ENCODE assay signal across 36 cellular contexts in the genomic region with DNA sequence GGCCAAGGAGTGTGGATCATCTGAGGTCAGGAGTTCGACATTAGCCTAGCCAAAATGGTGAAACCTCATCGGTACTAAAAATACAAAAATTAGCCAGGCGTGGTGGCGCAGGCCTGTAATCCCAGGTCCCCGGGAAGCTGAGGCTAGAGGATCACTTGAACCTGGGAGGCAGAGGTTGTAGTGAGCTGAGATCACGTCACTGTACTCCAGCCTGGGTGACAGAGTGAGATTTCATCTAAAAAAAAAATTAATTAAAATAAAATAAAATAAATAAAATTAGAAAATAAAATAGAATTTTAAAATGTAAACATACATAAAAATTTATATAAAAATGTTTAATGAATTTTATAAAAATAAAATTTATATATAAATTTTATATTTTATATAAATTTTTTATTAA.
"Had no signal": no experiment of that assay in that cellular context is flagged by ENCODE, and none has a peak within 500 bp of the region (broad histone marks: within the 10 kb centered on the region; RNA-seq: fewer than 3 reads in every experiment).

No MANE protein-coding gene starts in this region.

- H3K4me1 ChIP-seq: breast epithelium, foreskin keratinocyte had no signal

- H3K4me3 Mint-ChIP-seq: activated B cell treated with CpG ODN at 0.5 μM for 24 hours; activated CD8-positive, alpha-beta T cell treated with anti-CD3 and anti-CD28 coated beads for 36 hours; activated naive CD4-positive, alpha-beta T cell treated with anti-CD3 and anti-CD28 coated beads for 36 hours; activated naive CD4-positive, alpha-beta T cell treated with anti-CD3 and anti-CD28 coated beads, Interleukin-2, amount 50 U/mL, for 24 hours; activated naive CD8-positive, alpha-beta T cell treated with anti-CD3 and anti-CD28 coated beads for 36 hours; activated naive CD8-positive, alpha-beta T cell treated with anti-CD3 and anti-CD28 coated beads, Interleukin-2, amount 50 U/mL, for 24 hours; activated T-helper 1 cell treated with anti-CD3 and anti-CD28 coated beads, Interleukin-12 subunit alpha, Interleukin-12 subunit beta, Interleukin-2, Interleukin-4 antibody, amounts not matched to agents 30 ng/mL and 10 ng/mL and 1 ng/mL, durations not matched to agents 14 hours and 24 hours and 36 hours; brain; dendritic cell treated with granulocyte-macrophage colony-stimulating factor and Interleukin-4, amounts not matched to agents 40 ng/mL and 50 ng/mL, for 4 days; endodermal cell; T-helper 17 cell had no signal

- H3K36me3 Mint-ChIP-seq: activated naive CD8-positive, alpha-beta T cell treated with anti-CD3 and anti-CD28 coated beads for 36 hours; brain had no signal

- H3K27me3 ChIP-seq: adrenal gland, breast epithelium, cardiac muscle cell, dorsolateral prefrontal cortex, esophagus muscularis mucosa, foreskin keratinocyte, gastroesophageal sphincter, heart right ventricle had no signal

- H3K4me3 ChIP-seq: adrenal gland, breast epithelium, cardiac muscle cell, coronary artery, dorsolateral prefrontal cortex, esophagus muscularis mucosa, gastroesophageal sphincter, heart right ventricle had no signal

- H3K27me3 Mint-ChIP-seq: activated CD8-positive, alpha-beta T cell treated with anti-CD3 and anti-CD28 coated beads for 36 hours; activated naive CD4-positive, alpha-beta T cell treated with anti-CD3 and anti-CD28 coated beads, Interleukin-2, amount 50 U/mL, for 24 hours; activated naive CD8-positive, alpha-beta T cell treated with anti-CD3 and anti-CD28 coated beads for 36 hours; activated naive CD8-positive, alpha-beta T cell treated with anti-CD3 and anti-CD28 coated beads, Interleukin-2, amount 50 U/mL, for 24 hours; dendritic cell treated with granulocyte-macrophage colony-stimulating factor and Interleukin-4, amounts not matched to agents 40 ng/mL and 50 ng/mL, for 4 days; T-helper 17 cell had no signal

- H3K9me3 Mint-ChIP-seq: activated B cell treated with CpG ODN at 0.5 μM for 24 hours; activated CD8-positive, alpha-beta T cell treated with anti-CD3 and anti-CD28 coated beads for 36 hours; activated naive CD4-positive, alpha-beta T cell treated with anti-CD3 and anti-CD28 coated beads for 36 hours; activated naive CD4-positive, alpha-beta T cell treated with anti-CD3 and anti-CD28 coated beads, Interleukin-2, amount 50 U/mL, for 24 hours; activated naive CD8-positive, alpha-beta T cell treated with anti-CD3 and anti-CD28 coated beads for 36 hours; activated naive CD8-positive, alpha-beta T cell treated with anti-CD3 and anti-CD28 coated beads, Interleukin-2, amount 50 U/mL, for 24 hours; activated T-helper 1 cell treated with anti-CD3 and anti-CD28 coated beads, Interleukin-12 subunit alpha, Interleukin-12 subunit beta, Interleukin-2, Interleukin-4 antibody, amounts not matched to agents 30 ng/mL and 10 ng/mL and 1 ng/mL, durations not matched to agents 14 hours and 24 hours and 36 hours; activated T-helper 2 cell treated with anti-CD3 and anti-CD28 coated beads, Interferon-gamma antibody, Interleukin-2, Interleukin-4, amounts not matched to agents 10 μg/mL and 5 μg/mL and 100 μg/mL, durations not matched to agents 14 hours and 24 hours and 36 hours; endodermal cell had no signal

- H3K36me3 ChIP-seq: adrenal gland, breast epithelium, cardiac muscle cell, esophagus muscularis mucosa, gastroesophageal sphincter, heart right ventricle had no signal

- H3K27ac ChIP-seq: adrenal gland, breast epithelium, cardiac muscle cell, coronary artery, dorsolateral prefrontal cortex, esophagus muscularis mucosa, foreskin keratinocyte, gastroesophageal sphincter, heart right ventricle had no signal

- H3K27ac Mint-ChIP-seq: activated B cell treated with CpG ODN at 0.5 μM for 24 hours; activated CD8-positive, alpha-beta T cell treated with anti-CD3 and anti-CD28 coated beads for 36 hours; activated naive CD4-positive, alpha-beta T cell treated with anti-CD3 and anti-CD28 coated beads for 36 hours; activated naive CD4-positive, alpha-beta T cell treated with anti-CD3 and anti-CD28 coated beads, Interleukin-2, amount 50 U/mL, for 24 hours; activated naive CD8-positive, alpha-beta T cell treated with anti-CD3 and anti-CD28 coated beads for 36 hours; activated naive CD8-positive, alpha-beta T cell treated with anti-CD3 and anti-CD28 coated beads, Interleukin-2, amount 50 U/mL, for 24 hours; activated T-helper 1 cell treated with anti-CD3 and anti-CD28 coated beads, Interleukin-12 subunit alpha, Interleukin-12 subunit beta, Interleukin-2, Interleukin-4 antibody, amounts not matched to agents 30 ng/mL and 10 ng/mL and 1 ng/mL, durations not matched to agents 14 hours and 24 hours and 36 hours; activated T-helper 2 cell treated with anti-CD3 and anti-CD28 coated beads, Interferon-gamma antibody, Interleukin-2, Interleukin-4, amounts not matched to agents 10 μg/mL and 5 μg/mL and 100 μg/mL, durations not matched to agents 14 hours and 24 hours and 36 hours; brain; dendritic cell treated with granulocyte-macrophage colony-stimulating factor and Interleukin-4, amounts not matched to agents 40 ng/mL and 50 ng/mL, for 4 days; endodermal cell; T-helper 17 cell had no signal

- H3K9me3 ChIP-seq: adrenal gland, breast epithelium, esophagus muscularis mucosa, gastroesophageal sphincter, heart right ventricle had no signal

- DNase-seq: activated B cell treated with CpG ODN at 0.5 μM for 24 hours; activated CD4-positive, alpha-beta T cell treated with anti-CD3 and anti-CD28 coated beads for 48 hours; activated CD4-positive, alpha-beta T cell treated with anti-CD3 and anti-CD28 coated beads, Interleukin-2, amount 50 U/mL, for 1 hour; activated CD4-positive, alpha-beta T cell treated with anti-CD3 and anti-CD28 coated beads, Interleukin-2, amount 50 U/mL, for 48 hours; activated CD8-positive, alpha-beta memory T cell treated with anti-CD3 and anti-CD28 coated beads for 24 hours; activated CD8-positive, alpha-beta T cell treated with anti-CD3 and anti-CD28 coated beads for 36 hours; activated effector memory CD4-positive, alpha-beta T cell treated with anti-CD3 and anti-CD28 coated beads, Interleukin-2, amount 50 U/mL, for 16 hours; activated naive CD4-positive, alpha-beta T cell treated with anti-CD3 and anti-CD28 coated beads for 36 hours; activated naive CD8-positive, alpha-beta T cell treated with anti-CD3 and anti-CD28 coated beads for 36 hours; activated naive CD8-positive, alpha-beta T cell treated with anti-CD3 and anti-CD28 coated beads, Interleukin-2, amount 50 U/mL, for 24 hours; activated T-cell treated with anti-CD3 and anti-CD28 coated beads, Interleukin-2, amount 50 U/mL, for 1 hour; activated T-cell treated with anti-CD3 and anti-CD28 coated beads, Interleukin-2, amount 50 U/mL, for 48 hours; adrenal gland; amygdala; aorta; central memory CD4-positive, alpha-beta T cell; cerebellar nuclear complex; dorsolateral prefrontal cortex; effector memory CD4-positive, alpha-beta T cell; endodermal cell; erythroblast; foreskin keratinocyte; heart right ventricle; T-helper 1 cell; T-helper 17 cell had no signal

- ATAC-seq: activated CD4-positive, CD25-positive, alpha-beta regulatory T cell treated with anti-CD3 and anti-CD28 coated beads, Interleukin-2, amount 50 U/mL, for 24 hours; activated CD8-positive, alpha-beta T cell treated with anti-CD3 and anti-CD28 coated beads for 36 hours; activated naive CD8-positive, alpha-beta T cell treated with anti-CD3 and anti-CD28 coated beads, Interleukin-2, amount 50 U/mL, for 24 hours; foreskin keratinocyte; gastroesophageal sphincter; heart right ventricle; T-helper 17 cell had no signal
